ENCODE assay signal across 11 cellular contexts in the genomic region with DNA sequence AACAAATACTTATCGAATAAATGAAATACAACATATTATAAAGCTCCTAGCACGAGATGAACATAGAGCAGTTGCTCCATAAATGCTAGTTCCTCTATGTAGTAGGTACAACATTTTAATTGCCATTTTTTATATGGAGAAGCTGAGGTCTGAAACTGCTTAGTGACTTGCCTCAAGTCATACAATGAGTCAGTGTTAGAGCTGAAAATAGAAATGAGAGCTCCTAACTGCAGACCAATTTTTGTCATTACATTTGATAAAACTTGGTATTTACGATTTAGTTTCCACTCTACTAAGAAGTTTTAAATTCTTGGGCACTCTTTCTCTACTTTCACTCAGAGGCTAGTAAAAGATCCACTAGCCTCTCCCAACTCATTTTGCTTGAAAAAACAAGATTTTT. TPM values are rescaled to one million over a fixed set of nuclear protein-coding genes. Genes with fewer than 3 reads are reported as not detected.
DNase-seq lines count a peak whose midpoint lies in the region; ATAC-seq and TF ChIP-seq lines count a peak whose summit lies in the region.
"Had no signal": no experiment of that assay in that cellular context is flagged by ENCODE, and none has a peak within 500 bp of the region (broad histone marks: within the 10 kb centered on the region; RNA-seq: fewer than 3 reads in every experiment).

No MANE protein-coding gene starts in this region.

- H3K9me3 ChIP-seq in CD8-positive, alpha-beta T cell (ENCODE audit: low read length): no peaks in the 10 kb centered on the region
- H3K9me3 ChIP-seq: gastroesophageal sphincter had no signal

- H3K4me3 Mint-ChIP-seq in stimulated activated memory B cell treated with anti-CD40 and anti-IgM and Interleukin-4, amounts not matched to agents 10 μg/mL and 1 μg/mL and 100 μg/mL, for 72 hours: no peak overlapping the region
- no peak overlapping the region for H3K4me3 Mint-ChIP-seq in progenitor cell of endocrine pancreas (ENCODE audit: low read depth)
- H3K4me3 Mint-ChIP-seq in CD8-positive, alpha-beta T cell: no peak overlapping the region

- no peak for TF ChIP-seq CTCF in NB4 (IDR thresholded peaks at IDR 0.05; ENCODE audit: low read depth, low read length)
- no peak for TF ChIP-seq CTCF in cardiac fibroblast (IDR thresholded peaks at IDR 0.05; ENCODE audit: low read depth, low read length)
- no peak for TF ChIP-seq CTCF in progenitor cell of endocrine pancreas (IDR thresholded peaks at IDR 0.05; ENCODE audit: unreplicated experiment)
- TF ChIP-seq CTCF in CD8-positive, alpha-beta T cell (IDR thresholded peaks at IDR 0.05): no peak

- TF ChIP-seq POLR2A in NB4 (IDR thresholded peaks at IDR 0.05; ENCODE audit: extremely low read depth, insufficient read length): no peak

- POLR2A ChIA-PET in CD8-positive, alpha-beta T cell (lab: Charles Lee): interaction anchor here (1.0 to 1.3 kb wide), 2 partner anchors 9 to 33 kb away, joined by 3 read pairs; no protein-coding TSS in a partner anchor

- intact Hi-C loops in CD8-positive, alpha-beta T cell (cut with DNase I, micrococcal nuclease): no loop called here

- no peak overlapping the region for H3K27ac ChIP-seq in CD8-positive, alpha-beta T cell (ENCODE audit: low read depth, low read length)

- H3K4me1 Mint-ChIP-seq in stimulated activated memory B cell treated with anti-CD40 and anti-IgM and Interleukin-4, amounts not matched to agents 10 μg/mL and 1 μg/mL and 100 μg/mL, for 72 hours: peaks cover 26% of the 10 kb centered on the region
- H3K4me1 Mint-ChIP-seq in progenitor cell of endocrine pancreas (ENCODE audit: low read depth): peaks cover 8% of the 10 kb centered on the region
- no peaks in the 10 kb centered on the region for H3K4me1 Mint-ChIP-seq in CD8-positive, alpha-beta T cell (ENCODE audit: low read depth)

- no peaks in the 10 kb centered on the region for H3K4me1 ChIP-seq in CD8-positive, alpha-beta T cell (ENCODE audit: insufficient read depth, low read length)

- no peaks in the 10 kb centered on the region for H3K27me3 ChIP-seq in CD8-positive, alpha-beta T cell (ENCODE audit: insufficient read depth, low read length)
- H3K27me3 ChIP-seq: gastroesophageal sphincter had no signal

- H3K36me3 Mint-ChIP-seq in stimulated activated memory B cell treated with anti-CD40 and anti-IgM and Interleukin-4, amounts not matched to agents 10 μg/mL and 1 μg/mL and 100 μg/mL, for 72 hours: no peaks in the 10 kb centered on the region
- peaks cover 2% of the 10 kb centered on the region for H3K36me3 Mint-ChIP-seq in progenitor cell of endocrine pancreas (ENCODE audit: insufficient read depth)
- H3K36me3 Mint-ChIP-seq in CD8-positive, alpha-beta T cell: no peaks in the 10 kb centered on the region

- H3K4me3 ChIP-seq in NB4 (ENCODE audit: low read depth, low read length): no peak overlapping the region
- H3K4me3 ChIP-seq in cardiac fibroblast (replicated peaks in 1 of 2; ENCODE audit: low read depth in 2 of 2, low read length in 2 of 2): no peak overlapping the region
- H3K4me3 ChIP-seq in CD8-positive, alpha-beta T cell (ENCODE audit: low read depth, low read length): no peak overlapping the region
- H3K4me3 ChIP-seq: gastroesophageal sphincter had no signal

- peak; percentile 73 for ATAC-seq in GM18502 (IDR thresholded peaks at IDR 0.05; ENCODE audit: poor library complexity, unreplicated experiment)
- ATAC-seq in stimulated activated memory B cell treated with anti-CD40 and anti-IgM and Interleukin-4, amounts not matched to agents 10 μg/mL and 1 μg/mL and 100 μg/mL, for 72 hours: peak; percentile 62
- ATAC-seq in CD8-positive, alpha-beta T cell: no peak
- ATAC-seq: gastroesophageal sphincter had no signal

- DNase-seq in NB4 (ENCODE audit: low read depth) (peak; percentile 72), cardiac fibroblast (ENCODE audit: low read depth in 2 of 2) (peak; percentile 49 to 53), progenitor cell of endocrine pancreas (ENCODE audit: low spot score, unreplicated experiment) (no peak), NCI-H2227 treated with DMSO at 0.1 percent for 48 hours (lab: John Stamatoyannopoulos, UW) (no peak), islet precursor cell (no peak)
- DNase-seq in CD8-positive, alpha-beta T cell: no peak
- DNase-seq: activated CD4-positive, alpha-beta T cell treated with anti-CD3 and anti-CD28 coated beads, Interleukin-2, amount 50 U/mL, for 4 hours; small intestine had no signal

- peaks cover 16% of the 10 kb centered on the region for H3K27me3 Mint-ChIP-seq in stimulated activated memory B cell treated with anti-CD40 and anti-IgM and Interleukin-4, amounts not matched to agents 10 μg/mL and 1 μg/mL and 100 μg/mL, for 72 hours
- peaks cover 30% of the 10 kb centered on the region for H3K27me3 Mint-ChIP-seq in progenitor cell of endocrine pancreas
- H3K27me3 Mint-ChIP-seq in CD8-positive, alpha-beta T cell (ENCODE audit: low read depth): no peaks in the 10 kb centered on the region

- CTCF ChIA-PET in CD8-positive, alpha-beta T cell (lab: Charles Lee): interaction anchor here (1.5 kb wide), 1 partner anchor 111 kb away, joined by 3 read pairs; no protein-coding TSS in a partner anchor

- H3K27ac Mint-ChIP-seq in stimulated activated memory B cell treated with anti-CD40 and anti-IgM and Interleukin-4, amounts not matched to agents 10 μg/mL and 1 μg/mL and 100 μg/mL, for 72 hours: no peak overlapping the region
- no peak overlapping the region for H3K27ac Mint-ChIP-seq in progenitor cell of endocrine pancreas
- no peak overlapping the region for H3K27ac Mint-ChIP-seq in CD8-positive, alpha-beta T cell

- H3K36me3 ChIP-seq in CD8-positive, alpha-beta T cell (ENCODE audit: insufficient read depth, low read length): no peaks in the 10 kb centered on the region
- H3K36me3 ChIP-seq: gastroesophageal sphincter had no signal

- H3K9me3 Mint-ChIP-seq in stimulated activated memory B cell treated with anti-CD40 and anti-IgM and Interleukin-4, amounts not matched to agents 10 μg/mL and 1 μg/mL and 100 μg/mL, for 72 hours: peaks cover 3% of the 10 kb centered on the region
- H3K9me3 Mint-ChIP-seq in progenitor cell of endocrine pancreas (ENCODE audit: low read depth): no peaks in the 10 kb centered on the region
- no peaks in the 10 kb centered on the region for H3K9me3 Mint-ChIP-seq in CD8-positive, alpha-beta T cell

RNA-seq across cellular contexts. Expression of a gene that starts 8.0 kb away (rescaled TPM):
- total RNA-seq in progenitor cell of endocrine pancreas: 282 and 288 TPM in 2 replicates
- 100 to 1,000 TPM; 126 to 129 TPM for total RNA-seq in CD8-positive, alpha-beta T cell

RNA-seq across cellular contexts. Expression of a gene that starts 57.6 kb away (rescaled TPM):
- total RNA-seq in progenitor cell of endocrine pancreas: 97.1 and 100 TPM in 2 replicates
- total RNA-seq in CD8-positive, alpha-beta T cell: 10 to 100 TPM; 40.7 to 42.9 TPM

Comparison
In these comparisons a context has a peak if more than half of its experiments do, and no peak if none do; other contexts are left out.
1. DNase-seq: peak in NB4 (single experiment) and cardiac fibroblast (2 of 2); none in progenitor cell of endocrine pancreas (single experiment), NCI-H2227 treated with DMSO at 0.1 percent for 48 hours (single experiment), CD8-positive, alpha-beta T cell (0 of 7) and islet precursor cell (single experiment).